Comparison of ENCODE assay signal across 1 cellular context in genomic region chr4:17636696-17637351, GRCh38.
TF ChIP-seq lines count a peak whose summit lies in the region.

No MANE protein-coding gene starts in this region.

TF ChIP-seq in HepG2, 621 proteins besides CTCF, POLR2A, EP300 and RAD21 (continued from another document and continues in another):
- no peak for TF ChIP-seq MED13 (CRISPR knock-in tag; IDR thresholded peaks at IDR 0.05)
- TF ChIP-seq GMEB1 (CRISPR knock-in tag; IDR thresholded peaks at IDR 0.05; ENCODE audit: borderline replicate concordance), result no peak
- no peak for TF ChIP-seq ZNF180 (CRISPR knock-in tag; IDR thresholded peaks at IDR 0.05; ENCODE audit: borderline replicate concordance, low read depth)
- 0 out of 2 replicates have a peak, but pooled peaks have one; percentile 64 for TF ChIP-seq ZNF274 (CRISPR knock-in tag; IDR thresholded peaks at IDR 0.05)
- no peak for TF ChIP-seq ETS1 (CRISPR knock-in tag; IDR thresholded peaks at IDR 0.05)
- TF ChIP-seq KMT2B (CRISPR knock-in tag; IDR thresholded peaks at IDR 0.05), result no peak
- no peak for TF ChIP-seq FOXP4 (CRISPR knock-in tag; IDR thresholded peaks at IDR 0.05)
- peak; percentile 47 for TF ChIP-seq SALL1 (CRISPR knock-in tag; IDR thresholded peaks at IDR 0.05)
- no peak for TF ChIP-seq ADNP (CRISPR knock-in tag; IDR thresholded peaks at IDR 0.05)
- no peak for TF ChIP-seq RFXANK (CRISPR knock-in tag; IDR thresholded peaks at IDR 0.05)
- TF ChIP-seq TBP (CRISPR knock-in tag; IDR thresholded peaks at IDR 0.05), result no peak
- TF ChIP-seq RBAK (CRISPR knock-in tag; IDR thresholded peaks at IDR 0.05), result no peak
- TF ChIP-seq MXI1 (IDR thresholded peaks at IDR 0.05; ENCODE audit: borderline replicate concordance, low read depth, low read length), result peak; percentile 18; the same call in 1 of the 3 replicates
- TF ChIP-seq E2F2 (CRISPR knock-in tag; IDR thresholded peaks at IDR 0.05; ENCODE audit: borderline replicate concordance), result no peak
- no peak for TF ChIP-seq ZNF83 (CRISPR knock-in tag; IDR thresholded peaks at IDR 0.05; ENCODE audit: borderline replicate concordance)
- no peak for TF ChIP-seq JUN (CRISPR knock-in tag; IDR thresholded peaks at IDR 0.05)
- no peak for TF ChIP-seq POLR2AphosphoS2 (IDR thresholded peaks at IDR 0.05; ENCODE audit: low read depth, low read length)
- TF ChIP-seq ZNF878 (CRISPR knock-in tag; IDR thresholded peaks at IDR 0.05), result no peak
- TF ChIP-seq RFXAP (CRISPR knock-in tag; IDR thresholded peaks at IDR 0.05; ENCODE audit: borderline replicate concordance), result no peak
- TF ChIP-seq YY1 (IDR thresholded peaks at IDR 0.05; ENCODE audit: insufficient read depth, insufficient replicate concordance, low read depth, low read length), result peak; percentile 52
- no peak for TF ChIP-seq TBX2 (CRISPR knock-in tag; IDR thresholded peaks at IDR 0.05; ENCODE audit: borderline replicate concordance)
- peak; percentile 85 for TF ChIP-seq SMC3 (IDR thresholded peaks at IDR 0.05; ENCODE audit: low read length)
- TF ChIP-seq ZNF362 (CRISPR knock-in tag; IDR thresholded peaks at IDR 0.05; ENCODE audit: borderline replicate concordance), result peak; percentile 83
- peak; percentile 53 for TF ChIP-seq ZNF687 (CRISPR knock-in tag; IDR thresholded peaks at IDR 0.05)
- no peak for TF ChIP-seq ZNF567 (CRISPR knock-in tag; IDR thresholded peaks at IDR 0.05; ENCODE audit: borderline replicate concordance)
- TF ChIP-seq DZIP1 (CRISPR knock-in tag; IDR thresholded peaks at IDR 0.05), result no peak
- TF ChIP-seq ELK4 (CRISPR knock-in tag; IDR thresholded peaks at IDR 0.05; ENCODE audit: borderline replicate concordance), result no peak
- TF ChIP-seq ZBTB7B (CRISPR knock-in tag; IDR thresholded peaks at IDR 0.05), result no peak
- no peak for TF ChIP-seq ATF3 (CRISPR knock-in tag; IDR thresholded peaks at IDR 0.05)
- TF ChIP-seq GPBP1L1 (CRISPR knock-in tag; IDR thresholded peaks at IDR 0.05), result no peak
- no peak for TF ChIP-seq ZNF891 (CRISPR knock-in tag; IDR thresholded peaks at IDR 0.05)
- no peak for TF ChIP-seq NFE2L1 (CRISPR knock-in tag; IDR thresholded peaks at IDR 0.05; ENCODE audit: borderline replicate concordance)
- no peak for TF ChIP-seq ZBTB10 (CRISPR knock-in tag; IDR thresholded peaks at IDR 0.05; ENCODE audit: borderline replicate concordance)
- TF ChIP-seq SYNCRIP (IDR thresholded peaks at IDR 0.05; ENCODE audit: insufficient read depth, low read depth, low read length), result no peak
- TF ChIP-seq ZNF572 (CRISPR knock-in tag; IDR thresholded peaks at IDR 0.05), result no peak
- TF ChIP-seq ZBTB7A (CRISPR knock-in tag; IDR thresholded peaks at IDR 0.05), result no peak
- peak; percentile 46; the same call in 1 of the 2 replicates for TF ChIP-seq ZNF501 (CRISPR knock-in tag; IDR thresholded peaks at IDR 0.05)
- TF ChIP-seq MTF2 (CRISPR knock-in tag; IDR thresholded peaks at IDR 0.05; ENCODE audit: borderline replicate concordance), result no peak
